Comparison of ENCODE assay signal across 10 cellular contexts in the genomic region with DNA sequence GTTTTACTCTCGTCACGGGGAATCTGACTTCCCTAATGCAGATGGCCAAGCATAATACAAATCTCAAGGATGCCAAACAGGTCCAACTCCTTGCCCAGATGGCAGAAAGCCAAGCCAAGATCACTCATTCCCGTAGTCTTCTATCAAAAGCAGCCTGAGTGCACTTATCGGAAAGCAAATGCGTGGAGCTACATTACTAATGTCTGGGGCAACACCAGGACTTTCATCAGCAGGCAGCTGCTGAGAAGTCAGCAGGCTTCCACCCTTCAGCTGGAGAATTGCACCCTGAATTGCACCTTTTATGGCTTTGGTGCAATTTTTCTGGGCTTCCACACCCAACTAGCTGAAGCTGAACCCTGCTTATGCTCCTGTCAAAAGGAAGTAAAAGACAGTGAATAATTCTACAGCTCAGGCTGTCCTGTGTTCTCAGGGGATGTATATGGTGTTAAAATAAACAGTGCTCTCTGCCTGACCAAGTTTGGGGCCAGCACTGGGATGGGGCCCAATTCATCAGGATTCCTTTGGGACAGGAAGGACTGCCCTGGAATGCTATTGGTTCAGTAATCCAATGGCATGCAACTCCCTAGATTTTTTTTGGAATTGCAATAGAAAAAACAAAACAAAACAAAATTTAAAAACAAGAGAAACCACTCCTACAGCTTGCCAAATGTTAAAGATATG.
A peak's percentile ranks its signal among the peaks of the same experiment; 100 is the strongest.
DNase-seq lines count a peak whose midpoint lies in the region; ATAC-seq and TF ChIP-seq lines count a peak whose summit lies in the region.
"Had no signal": no experiment of that assay in that cellular context is flagged by ENCODE, and none has a peak within 500 bp of the region (broad histone marks: within the 10 kb centered on the region; RNA-seq: fewer than 3 reads in every experiment).

No MANE protein-coding gene starts in this region.

- H3K27ac ChIP-seq in body of pancreas, result no peak overlapping the region
- H3K27ac ChIP-seq in right cardiac atrium (ENCODE audit: low read length), result no peak overlapping the region
- peak overlapping the region; percentile 59 for H3K27ac ChIP-seq in smooth muscle cell (ENCODE audit: low read depth)

- no peaks in the 10 kb centered on the region for H3K9me3 ChIP-seq in body of pancreas
- no peaks in the 10 kb centered on the region for H3K9me3 ChIP-seq in right cardiac atrium (ENCODE audit: control insufficient read depth, low read length)
- no peaks in the 10 kb centered on the region for H3K9me3 ChIP-seq in smooth muscle cell (replicated peaks; ENCODE audit: low read depth)

- peaks cover 4% of the 10 kb centered on the region for H4K20me1 ChIP-seq in smooth muscle cell (ENCODE audit: low read depth)

- H3K4me1 ChIP-seq in body of pancreas, result peaks cover 6% of the 10 kb centered on the region
- peaks cover 2% of the 10 kb centered on the region for H3K4me1 ChIP-seq in right cardiac atrium (ENCODE audit: control insufficient read depth, insufficient read depth, low read length)
- H3K4me1 ChIP-seq in smooth muscle cell (ENCODE audit: low read depth), result peaks cover 19% of the 10 kb centered on the region

- H3K27me3 ChIP-seq in body of pancreas (no peaks in the 10 kb centered on the region), right cardiac atrium (ENCODE audit: control insufficient read depth, insufficient read depth) (no peaks in the 10 kb centered on the region), smooth muscle cell (ENCODE audit: low read depth) (no peaks in the 10 kb centered on the region), H7 (ENCODE audit: control insufficient read depth, insufficient read depth, low read length) (no peaks in the 10 kb centered on the region)

- no peak overlapping the region for H3K9ac ChIP-seq in smooth muscle cell (ENCODE audit: low read depth)

- H3K4me2 ChIP-seq in smooth muscle cell, result peak overlapping the region; percentile 73

- intact Hi-C loops in body of pancreas (cut with DNase I) (no loop called here), right cardiac atrium (cut with DNase I) (no loop called here)

- TF ChIP-seq CTCF in body of pancreas (IDR thresholded peaks at IDR 0.05) (no peak), smooth muscle cell (IDR thresholded peaks at IDR 0.05; ENCODE audit: borderline replicate concordance, insufficient read depth, poor library complexity, severe bottlenecking) (no peak)

- peaks cover 5% of the 10 kb centered on the region for H3F3A ChIP-seq in smooth muscle cell (ENCODE audit: low read depth)

- TF ChIP-seq POLR2A in body of pancreas (IDR thresholded peaks at IDR 0.05), result no peak

- no peaks in the 10 kb centered on the region for H3K36me3 ChIP-seq in body of pancreas (replicated peaks in 1 of 2; ENCODE audit: insufficient read depth in 1 of 2, low read depth in 2 of 2)
- H3K36me3 ChIP-seq in smooth muscle cell (ENCODE audit: low read depth), result no peaks in the 10 kb centered on the region
- peaks cover 34% of the 10 kb centered on the region for H3K36me3 ChIP-seq in H7 (replicated peaks; ENCODE audit: control insufficient read depth, insufficient read depth, low read length)

- no peak overlapping the region for H3K4me3 ChIP-seq in body of pancreas
- no peak overlapping the region for H3K4me3 ChIP-seq in right cardiac atrium (ENCODE audit: low read length)
- H3K4me3 ChIP-seq in smooth muscle cell, result no peak overlapping the region
- H3K4me3 ChIP-seq in H7 (ENCODE audit: insufficient read depth, low read depth, low read length), result no peak overlapping the region

- peaks cover 33% of the 10 kb centered on the region for H3K79me2 ChIP-seq in smooth muscle cell (ENCODE audit: low read depth)

- DNase-seq in NCI-H1105 (lab: John Stamatoyannopoulos, UW) (peak; percentile 4), body of pancreas (peak; percentile 52 to 74 (median 68)), right cardiac atrium (peak; percentile 64 to 83 (median 81)), smooth muscle cell (lab: John Stamatoyannopoulos, UW; ENCODE audit: unreplicated experiment) (no peak), H7 (no peak), KG1 (lab: John Stamatoyannopoulos, UW) (no peak), AML-193 (lab: John Stamatoyannopoulos, UW) (no peak)
- DNase-seq: activated T-cell treated with anti-CD3 and anti-CD28 coated beads for 4 hours; effector memory CD4-positive, alpha-beta T cell had no signal

- peak; percentile 53 for ATAC-seq in body of pancreas
- peak; percentile 88 to 93 for ATAC-seq in right cardiac atrium
- ATAC-seq in GM21528 (IDR thresholded peaks at IDR 0.05; ENCODE audit: low FRiP score, unreplicated experiment), result no peak

- H2AFZ ChIP-seq in smooth muscle cell (ENCODE audit: low read depth), result no peak overlapping the region

- 21 to 24% methylated on average over 5 of the region's 5 CpGs for WGBS in body of pancreas, 2 donors
- WGBS in right cardiac atrium, result 38% methylated on average over 5 of the region's 5 CpGs
- WGBS in smooth muscle cell (ENCODE audit: low lambda C conversion rate), result 34% methylated on average over 5 of the region's 5 CpGs

Comparison
In these comparisons a context has a peak if more than half of its experiments do, and no peak if none do; other contexts are left out.
1. DNase-seq: peak in NCI-H1105 (single experiment), body of pancreas (4 of 4) and right cardiac atrium (3 of 3); none in smooth muscle cell (single experiment), H7 (single experiment), KG1 (single experiment) and AML-193 (0 of 2).